8 cellular contexts compared by ENCODE assay signal in the genomic region with DNA sequence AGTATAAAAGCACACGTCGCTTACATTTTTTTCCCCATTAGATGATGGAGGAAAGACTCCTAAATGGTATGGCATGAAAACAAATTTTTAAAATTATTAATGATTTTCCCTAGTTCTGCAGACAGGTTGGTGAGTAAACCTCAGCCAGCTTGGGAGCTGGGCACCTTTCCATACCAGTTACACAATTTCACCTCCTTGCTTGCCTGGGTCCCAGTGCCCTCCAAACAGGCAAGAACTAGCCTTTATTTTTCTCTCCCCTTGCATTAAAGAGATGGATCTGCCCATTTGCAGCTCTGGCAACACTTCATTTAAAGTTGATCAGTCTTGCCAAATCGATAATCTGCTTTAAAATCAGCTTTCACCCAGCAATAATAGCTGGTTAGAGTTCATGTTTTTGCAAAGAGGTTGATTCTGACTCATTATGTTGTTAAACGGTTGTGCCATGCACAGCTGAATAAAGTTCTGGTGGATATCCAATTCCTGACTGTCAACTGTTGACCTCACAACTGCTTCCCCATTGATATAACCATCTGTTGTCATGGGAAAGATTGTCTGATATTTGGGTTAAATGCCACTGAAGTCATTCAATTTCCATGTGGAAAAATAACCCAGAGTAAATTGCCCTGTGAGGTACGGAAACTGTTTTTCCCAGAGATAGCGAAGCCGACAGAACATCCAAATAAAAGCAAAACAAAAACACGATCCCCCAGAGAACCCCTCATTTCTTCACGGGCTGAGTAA. TPM values are rescaled to one million over a fixed set of nuclear protein-coding genes. Genes with fewer than 3 reads are reported as not detected.
A peak's percentile ranks its signal among the peaks of the same experiment; 100 is the strongest.
DNase-seq lines count a peak whose midpoint lies in the region; ATAC-seq, FAIRE-seq and TF ChIP-seq lines count a peak whose summit lies in the region.

No MANE protein-coding gene starts in this region.

- peak overlapping the region; percentile 20 to 73 (median 73) for H3K4me3 ChIP-seq in keratinocyte (ENCODE audit: control insufficient read depth in 2 of 3, extremely low read depth in 1 of 3, insufficient read depth in 2 of 3, low read depth in 1 of 3, low read length in 3 of 3)

- H3K27me3 Mint-ChIP-seq in stimulated activated naive B cell treated with anti-CD40 and anti-IgM and Interleukin-4, amounts not matched to agents 10 μg/mL and 1 μg/mL and 100 μg/mL, for 72 hours: peaks cover 8 to 22% of the 10 kb centered on the region in 2 donors

- H3K9me1 ChIP-seq in keratinocyte (ENCODE audit: control insufficient read depth, extremely low read depth, insufficient read depth, low read length): no peaks in the 10 kb centered on the region

- H3K27ac Mint-ChIP-seq in stimulated activated naive B cell treated with anti-CD40 and anti-IgM and Interleukin-4, amounts not matched to agents 10 μg/mL and 1 μg/mL and 100 μg/mL, for 72 hours: peak overlapping the region; percentile 73

- peaks cover 31% of the 10 kb centered on the region for H3K4me1 ChIP-seq in keratinocyte (ENCODE audit: control insufficient read depth, extremely low read depth, insufficient read depth, low read length)

- TF ChIP-seq CTCF in keratinocyte (optimal IDR thresholded peaks at IDR 0.05 in 1 of 3, IDR thresholded peaks at IDR 0.05 in 1 of 3, conservative IDR thresholded peaks at IDR 0.05 in 1 of 3; ENCODE audit: extremely low read depth in 1 of 3, insufficient read depth in 2 of 3, low read length in 3 of 3): no peak

- no peaks in the 10 kb centered on the region for H3K9me3 Mint-ChIP-seq in stimulated activated naive B cell treated with anti-CD40 and anti-IgM and Interleukin-4, amounts not matched to agents 10 μg/mL and 1 μg/mL and 100 μg/mL, for 72 hours

- H3K4me2 ChIP-seq in keratinocyte (ENCODE audit: control insufficient read depth, extremely low read depth, insufficient read depth, low read depth, low read length): peak overlapping the region; percentile 89

- no peaks in the 10 kb centered on the region for H3K79me2 ChIP-seq in keratinocyte (ENCODE audit: control insufficient read depth, insufficient read depth, low read length)

- peaks cover 0 to 2% of the 10 kb centered on the region in 2 donors for H3K36me3 Mint-ChIP-seq in stimulated activated naive B cell treated with anti-CD40 and anti-IgM and Interleukin-4, amounts not matched to agents 10 μg/mL and 1 μg/mL and 100 μg/mL, for 72 hours

- FAIRE-seq in keratinocyte (lab: Jason Lieb, UNC): peak; percentile 32

- H4K20me1 ChIP-seq in keratinocyte (ENCODE audit: control insufficient read depth, extremely low read depth, insufficient read depth, low read length): no peaks in the 10 kb centered on the region

- no peak overlapping the region for H2AFZ ChIP-seq in keratinocyte (ENCODE audit: control insufficient read depth, low read length)

- dilution Hi-C loops in keratinocyte (cut with MboI; ENCODE audit: extremely low pct_ligation_motif_present, low sequenced_read_pairs): no loop called here

- H3K36me3 ChIP-seq in keratinocyte (ENCODE audit: control insufficient read depth in 2 of 2, extremely low read depth in 1 of 2, insufficient read depth in 2 of 2, low read length in 2 of 2): no peaks in the 10 kb centered on the region

- ATAC-seq in stimulated activated naive B cell treated with anti-CD40 and anti-IgM and Interleukin-4, amounts not matched to agents 10 μg/mL and 1 μg/mL and 100 μg/mL, for 72 hours (replicated peaks): no peak
- no peak for ATAC-seq in HG03108 (IDR thresholded peaks at IDR 0.05; ENCODE audit: unreplicated experiment)

- no peaks in the 10 kb centered on the region for H3K27me3 ChIP-seq in keratinocyte (ENCODE audit: control insufficient read depth, extremely low read depth, insufficient read depth, low read length)

- peak overlapping the region; percentile 82 to 97 for H3K4me3 Mint-ChIP-seq in stimulated activated naive B cell treated with anti-CD40 and anti-IgM and Interleukin-4, amounts not matched to agents 10 μg/mL and 1 μg/mL and 100 μg/mL, for 72 hours

- H3K9ac ChIP-seq in keratinocyte (ENCODE audit: control insufficient read depth, extremely low read depth, insufficient read depth, low read length): peak overlapping the region; percentile 56

- peak; percentile 62 for DNase-seq in GM03348 (ENCODE audit: low spot score)
- DNase-seq in MV-4-11 (lab: John Stamatoyannopoulos, UW): peak; percentile 59
- peak; percentile 85 for DNase-seq in brain pericyte (ENCODE audit: low read depth, low spot score)
- DNase-seq in keratinocyte (ENCODE audit: low read depth, low spot score): no peak
- no peak for DNase-seq in stimulated activated naive B cell treated with anti-CD40 and anti-IgM and Interleukin-4, amounts not matched to agents 10 μg/mL and 1 μg/mL and 100 μg/mL, for 72 hours
- DNase-seq in iPS-NIHi11 (ENCODE audit: low spot score): no peak
- DNase-seq in putamen (ENCODE audit: low spot score): no peak

- peaks cover 23 to 40% of the 10 kb centered on the region in 2 donors for H3K4me1 Mint-ChIP-seq in stimulated activated naive B cell treated with anti-CD40 and anti-IgM and Interleukin-4, amounts not matched to agents 10 μg/mL and 1 μg/mL and 100 μg/mL, for 72 hours

- no peaks in the 10 kb centered on the region for H3K9me3 ChIP-seq in keratinocyte (ENCODE audit: control insufficient read depth, low read depth, low read length)

- peak overlapping the region; percentile 3 for H3K27ac ChIP-seq in keratinocyte (ENCODE audit: control insufficient read depth, insufficient read depth, low read length)

RNA-seq across cellular contexts. Expression of gene C17orf58, which starts 1.3 kb away (rescaled TPM):
- 4.3 to 6.4 TPM (median 6.1 TPM) in 3 replicates for polyA plus RNA-seq in keratinocyte
- polyA plus RNA-seq in keratinocyte (2011; ENCODE audit: low read depth): 4.6 TPM
- 4.4 and 6.8 TPM in 2 replicates for polyA plus RNA-seq in keratinocyte (2011; cell fraction: cytosol; rRNA removed)
- polyA plus RNA-seq in keratinocyte (2011; cell fraction: nucleus; rRNA removed): 2.2 and 2.7 TPM in 2 replicates
- 4.2 and 5.8 TPM in 2 replicates for polyA plus RNA-seq in keratinocyte (2012; ENCODE audit: low replicate concordance)
- 2.8 to 5.4 TPM (median 3.2 TPM) in 3 replicates for polyA minus RNA-seq in keratinocyte
- 6.1 TPM for polyA minus RNA-seq in keratinocyte (2011; cell fraction: cytosol; rRNA and poly(A)+ RNA removed)
- 1.3 and 1.6 TPM in 2 replicates for polyA minus RNA-seq in keratinocyte (2011; cell fraction: nucleus; rRNA and poly(A)+ RNA removed)

RNA-seq across cellular contexts. Expression of gene KPNA2, which starts 40.5 kb away (rescaled TPM):
- 96.2 to 233 TPM (median 186 TPM) in 3 replicates for polyA plus RNA-seq in keratinocyte
- 35.8 TPM for polyA plus RNA-seq in keratinocyte (2011; ENCODE audit: low read depth)
- polyA plus RNA-seq in keratinocyte (2011; cell fraction: cytosol; rRNA removed): 113 and 171 TPM in 2 replicates
- 136 and 140 TPM in 2 replicates for polyA plus RNA-seq in keratinocyte (2011; cell fraction: nucleus; rRNA removed)
- 56.6 and 182 TPM in 2 replicates for polyA plus RNA-seq in keratinocyte (2012; ENCODE audit: low replicate concordance)
- polyA minus RNA-seq in keratinocyte: 188 to 319 TPM (median 205 TPM) in 3 replicates
- 149 TPM for polyA minus RNA-seq in keratinocyte (2011; cell fraction: cytosol; rRNA and poly(A)+ RNA removed)
- polyA minus RNA-seq in keratinocyte (2011; cell fraction: nucleus; rRNA and poly(A)+ RNA removed): 71.4 and 123 TPM in 2 replicates

Comparison
In these comparisons a context has a peak if more than half of its experiments do, and no peak if none do; other contexts are left out.
1. DNase-seq: peak in GM03348 (single experiment), MV-4-11 (single experiment) and brain pericyte (single experiment); none in keratinocyte (single experiment), stimulated activated naive B cell treated with anti-CD40 and anti-IgM and Interleukin-4, amounts not matched to agents 10 μg/mL and 1 μg/mL and 100 μg/mL, for 72 hours (single experiment), iPS-NIHi11 (single experiment) and putamen (single experiment).